Comparison of ENCODE assay signal across 1 cellular context in the genomic region with DNA sequence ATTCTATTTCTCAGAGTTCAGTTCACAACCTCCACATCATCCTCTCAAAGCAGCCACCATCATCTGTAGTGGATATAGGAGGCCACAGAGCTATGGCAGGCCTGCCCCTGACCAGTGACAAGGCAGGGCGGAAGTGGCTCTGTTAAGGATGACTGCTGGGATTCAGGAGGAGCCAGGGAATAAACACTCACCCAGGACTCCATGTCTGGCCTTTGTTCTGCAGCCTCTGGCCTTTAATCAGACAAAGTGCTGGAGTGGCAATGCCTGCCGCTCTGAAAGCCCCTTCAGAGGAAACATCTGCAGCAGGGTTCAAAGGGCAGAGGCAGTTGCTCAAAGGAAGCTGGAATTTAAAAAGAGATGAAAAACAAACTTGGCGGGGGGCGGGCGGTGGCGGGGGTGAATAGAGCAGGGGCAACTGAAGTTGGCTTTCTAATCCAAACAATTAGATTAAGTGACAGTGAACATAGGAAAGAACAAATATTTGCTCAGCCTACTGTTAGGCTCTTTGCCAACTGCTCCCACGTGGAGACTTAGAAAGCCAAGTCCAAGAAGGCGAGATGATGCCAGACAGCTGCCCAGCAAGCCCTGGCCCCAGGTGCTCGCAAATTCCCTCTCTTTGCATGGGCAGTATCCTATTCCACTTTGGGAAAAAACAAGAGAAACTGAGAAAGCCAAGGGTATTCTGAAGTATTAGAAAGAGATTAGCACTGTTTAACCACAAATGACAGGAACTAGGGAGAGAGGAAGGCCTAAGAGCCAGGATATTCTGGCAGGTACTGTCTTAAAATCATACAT.
TF ChIP-seq lines count a peak whose summit lies in the region.

No MANE protein-coding gene starts in this region.

TF ChIP-seq in K562, 482 proteins besides CTCF, POLR2A, EP300 and RAD21 (continued from another document and continues in another):
- TF ChIP-seq, protein P1, sequence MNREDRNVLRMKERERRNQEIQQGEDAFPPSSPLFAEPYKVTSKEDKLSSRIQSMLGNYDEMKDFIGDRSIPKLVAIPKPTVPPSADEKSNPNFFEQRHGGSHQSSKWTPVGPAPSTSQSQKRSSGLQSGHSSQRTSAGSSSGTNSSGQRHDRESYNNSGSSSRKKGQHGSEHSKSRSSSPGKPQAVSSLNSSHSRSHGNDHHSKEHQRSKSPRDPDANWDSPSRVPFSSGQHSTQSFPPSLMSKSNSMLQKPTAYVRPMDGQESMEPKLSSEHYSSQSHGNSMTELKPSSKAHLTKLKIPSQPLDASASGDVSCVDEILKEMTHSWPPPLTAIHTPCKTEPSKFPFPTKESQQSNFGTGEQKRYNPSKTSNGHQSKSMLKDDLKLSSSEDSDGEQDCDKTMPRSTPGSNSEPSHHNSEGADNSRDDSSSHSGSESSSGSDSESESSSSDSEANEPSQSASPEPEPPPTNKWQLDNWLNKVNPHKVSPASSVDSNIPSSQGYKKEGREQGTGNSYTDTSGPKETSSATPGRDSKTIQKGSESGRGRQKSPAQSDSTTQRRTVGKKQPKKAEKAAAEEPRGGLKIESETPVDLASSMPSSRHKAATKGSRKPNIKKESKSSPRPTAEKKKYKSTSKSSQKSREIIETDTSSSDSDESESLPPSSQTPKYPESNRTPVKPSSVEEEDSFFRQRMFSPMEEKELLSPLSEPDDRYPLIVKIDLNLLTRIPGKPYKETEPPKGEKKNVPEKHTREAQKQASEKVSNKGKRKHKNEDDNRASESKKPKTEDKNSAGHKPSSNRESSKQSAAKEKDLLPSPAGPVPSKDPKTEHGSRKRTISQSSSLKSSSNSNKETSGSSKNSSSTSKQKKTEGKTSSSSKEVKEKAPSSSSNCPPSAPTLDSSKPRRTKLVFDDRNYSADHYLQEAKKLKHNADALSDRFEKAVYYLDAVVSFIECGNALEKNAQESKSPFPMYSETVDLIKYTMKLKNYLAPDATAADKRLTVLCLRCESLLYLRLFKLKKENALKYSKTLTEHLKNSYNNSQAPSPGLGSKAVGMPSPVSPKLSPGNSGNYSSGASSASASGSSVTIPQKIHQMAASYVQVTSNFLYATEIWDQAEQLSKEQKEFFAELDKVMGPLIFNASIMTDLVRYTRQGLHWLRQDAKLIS (CRISPR knock-in tag; IDR thresholded peaks at IDR 0.05), result no peak
- TF ChIP-seq CCAR2 (IDR thresholded peaks at IDR 0.05; ENCODE audit: low read depth, low read length) (no peak), ELF1 (tag; IDR thresholded peaks at IDR 0.05) (0 out of 2 replicates have a peak, but pooled peaks have one; percentile 43), MECOM (CRISPR knock-in tag; IDR thresholded peaks at IDR 0.05) (no peak), POLR3A (IDR thresholded peaks at IDR 0.05; ENCODE audit: borderline replicate concordance, extremely low read depth, insufficient read depth, insufficient read length) (no peak), ZNF668 (CRISPR knock-in tag; IDR thresholded peaks at IDR 0.05) (no peak), NUFIP1 (IDR thresholded peaks at IDR 0.05; ENCODE audit: partially characterized antibody) (no peak), HDAC3 (IDR thresholded peaks at IDR 0.05; ENCODE audit: borderline replicate concordance, partially characterized antibody) (peak; percentile 4), POLR3G (IDR thresholded peaks at IDR 0.05; ENCODE audit: extremely low read depth, insufficient read length, insufficient replicate concordance) (no peak), ZKSCAN8 (CRISPR knock-in tag; IDR thresholded peaks at IDR 0.05) (no peak), GTF2F1 (IDR thresholded peaks at IDR 0.05; ENCODE audit: low read depth, low read length) (no peak)
- TF ChIP-seq, protein P2, sequence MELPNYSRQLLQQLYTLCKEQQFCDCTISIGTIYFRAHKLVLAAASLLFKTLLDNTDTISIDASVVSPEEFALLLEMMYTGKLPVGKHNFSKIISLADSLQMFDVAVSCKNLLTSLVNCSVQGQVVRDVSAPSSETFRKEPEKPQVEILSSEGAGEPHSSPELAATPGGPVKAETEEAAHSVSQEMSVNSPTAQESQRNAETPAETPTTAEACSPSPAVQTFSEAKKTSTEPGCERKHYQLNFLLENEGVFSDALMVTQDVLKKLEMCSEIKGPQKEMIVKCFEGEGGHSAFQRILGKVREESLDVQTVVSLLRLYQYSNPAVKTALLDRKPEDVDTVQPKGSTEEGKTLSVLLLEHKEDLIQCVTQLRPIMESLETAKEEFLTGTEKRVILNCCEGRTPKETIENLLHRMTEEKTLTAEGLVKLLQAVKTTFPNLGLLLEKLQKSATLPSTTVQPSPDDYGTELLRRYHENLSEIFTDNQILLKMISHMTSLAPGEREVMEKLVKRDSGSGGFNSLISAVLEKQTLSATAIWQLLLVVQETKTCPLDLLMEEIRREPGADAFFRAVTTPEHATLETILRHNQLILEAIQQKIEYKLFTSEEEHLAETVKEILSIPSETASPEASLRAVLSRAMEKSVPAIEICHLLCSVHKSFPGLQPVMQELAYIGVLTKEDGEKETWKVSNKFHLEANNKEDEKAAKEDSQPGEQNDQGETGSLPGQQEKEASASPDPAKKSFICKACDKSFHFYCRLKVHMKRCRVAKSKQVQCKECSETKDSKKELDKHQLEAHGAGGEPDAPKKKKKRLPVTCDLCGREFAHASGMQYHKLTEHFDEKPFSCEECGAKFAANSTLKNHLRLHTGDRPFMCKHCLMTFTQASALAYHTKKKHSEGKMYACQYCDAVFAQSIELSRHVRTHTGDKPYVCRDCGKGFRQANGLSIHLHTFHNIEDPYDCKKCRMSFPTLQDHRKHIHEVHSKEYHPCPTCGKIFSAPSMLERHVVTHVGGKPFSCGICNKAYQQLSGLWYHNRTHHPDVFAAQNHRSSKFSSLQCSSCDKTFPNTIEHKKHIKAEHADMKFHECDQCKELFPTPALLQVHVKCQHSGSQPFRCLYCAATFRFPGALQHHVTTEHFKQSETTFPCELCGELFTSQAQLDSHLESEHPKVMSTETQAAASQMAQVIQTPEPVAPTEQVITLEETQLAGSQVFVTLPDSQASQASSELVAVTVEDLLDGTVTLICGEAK (IDR thresholded peaks at IDR 0.05), result no peak
- TF ChIP-seq, protein P2 (CRISPR knock-in tag; IDR thresholded peaks at IDR 0.05), result no peak
- TF ChIP-seq, protein P3, sequence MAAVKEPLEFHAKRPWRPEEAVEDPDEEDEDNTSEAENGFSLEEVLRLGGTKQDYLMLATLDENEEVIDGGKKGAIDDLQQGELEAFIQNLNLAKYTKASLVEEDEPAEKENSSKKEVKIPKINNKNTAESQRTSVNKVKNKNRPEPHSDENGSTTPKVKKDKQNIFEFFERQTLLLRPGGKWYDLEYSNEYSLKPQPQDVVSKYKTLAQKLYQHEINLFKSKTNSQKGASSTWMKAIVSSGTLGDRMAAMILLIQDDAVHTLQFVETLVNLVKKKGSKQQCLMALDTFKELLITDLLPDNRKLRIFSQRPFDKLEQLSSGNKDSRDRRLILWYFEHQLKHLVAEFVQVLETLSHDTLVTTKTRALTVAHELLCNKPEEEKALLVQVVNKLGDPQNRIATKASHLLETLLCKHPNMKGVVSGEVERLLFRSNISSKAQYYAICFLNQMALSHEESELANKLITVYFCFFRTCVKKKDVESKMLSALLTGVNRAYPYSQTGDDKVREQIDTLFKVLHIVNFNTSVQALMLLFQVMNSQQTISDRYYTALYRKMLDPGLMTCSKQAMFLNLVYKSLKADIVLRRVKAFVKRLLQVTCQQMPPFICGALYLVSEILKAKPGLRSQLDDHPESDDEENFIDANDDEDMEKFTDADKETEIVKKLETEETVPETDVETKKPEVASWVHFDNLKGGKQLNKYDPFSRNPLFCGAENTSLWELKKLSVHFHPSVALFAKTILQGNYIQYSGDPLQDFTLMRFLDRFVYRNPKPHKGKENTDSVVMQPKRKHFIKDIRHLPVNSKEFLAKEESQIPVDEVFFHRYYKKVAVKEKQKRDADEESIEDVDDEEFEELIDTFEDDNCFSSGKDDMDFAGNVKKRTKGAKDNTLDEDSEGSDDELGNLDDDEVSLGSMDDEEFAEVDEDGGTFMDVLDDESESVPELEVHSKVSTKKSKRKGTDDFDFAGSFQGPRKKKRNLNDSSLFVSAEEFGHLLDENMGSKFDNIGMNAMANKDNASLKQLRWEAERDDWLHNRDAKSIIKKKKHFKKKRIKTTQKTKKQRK (IDR thresholded peaks at IDR 0.05; ENCODE audit: borderline replicate concordance, low read depth, low read length), result no peak
- TF ChIP-seq, protein P4, sequence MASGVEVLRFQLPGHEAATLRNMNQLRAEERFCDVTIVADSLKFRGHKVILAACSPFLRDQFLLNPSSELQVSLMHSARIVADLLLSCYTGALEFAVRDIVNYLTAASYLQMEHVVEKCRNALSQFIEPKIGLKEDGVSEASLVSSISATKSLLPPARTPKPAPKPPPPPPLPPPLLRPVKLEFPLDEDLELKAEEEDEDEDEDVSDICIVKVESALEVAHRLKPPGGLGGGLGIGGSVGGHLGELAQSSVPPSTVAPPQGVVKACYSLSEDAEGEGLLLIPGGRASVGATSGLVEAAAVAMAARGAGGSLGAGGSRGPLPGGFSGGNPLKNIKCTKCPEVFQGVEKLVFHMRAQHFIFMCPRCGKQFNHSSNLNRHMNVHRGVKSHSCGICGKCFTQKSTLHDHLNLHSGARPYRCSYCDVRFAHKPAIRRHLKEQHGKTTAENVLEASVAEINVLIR (CRISPR knock-in tag; IDR thresholded peaks at IDR 0.05), result no peak
- TF ChIP-seq, protein P5, sequence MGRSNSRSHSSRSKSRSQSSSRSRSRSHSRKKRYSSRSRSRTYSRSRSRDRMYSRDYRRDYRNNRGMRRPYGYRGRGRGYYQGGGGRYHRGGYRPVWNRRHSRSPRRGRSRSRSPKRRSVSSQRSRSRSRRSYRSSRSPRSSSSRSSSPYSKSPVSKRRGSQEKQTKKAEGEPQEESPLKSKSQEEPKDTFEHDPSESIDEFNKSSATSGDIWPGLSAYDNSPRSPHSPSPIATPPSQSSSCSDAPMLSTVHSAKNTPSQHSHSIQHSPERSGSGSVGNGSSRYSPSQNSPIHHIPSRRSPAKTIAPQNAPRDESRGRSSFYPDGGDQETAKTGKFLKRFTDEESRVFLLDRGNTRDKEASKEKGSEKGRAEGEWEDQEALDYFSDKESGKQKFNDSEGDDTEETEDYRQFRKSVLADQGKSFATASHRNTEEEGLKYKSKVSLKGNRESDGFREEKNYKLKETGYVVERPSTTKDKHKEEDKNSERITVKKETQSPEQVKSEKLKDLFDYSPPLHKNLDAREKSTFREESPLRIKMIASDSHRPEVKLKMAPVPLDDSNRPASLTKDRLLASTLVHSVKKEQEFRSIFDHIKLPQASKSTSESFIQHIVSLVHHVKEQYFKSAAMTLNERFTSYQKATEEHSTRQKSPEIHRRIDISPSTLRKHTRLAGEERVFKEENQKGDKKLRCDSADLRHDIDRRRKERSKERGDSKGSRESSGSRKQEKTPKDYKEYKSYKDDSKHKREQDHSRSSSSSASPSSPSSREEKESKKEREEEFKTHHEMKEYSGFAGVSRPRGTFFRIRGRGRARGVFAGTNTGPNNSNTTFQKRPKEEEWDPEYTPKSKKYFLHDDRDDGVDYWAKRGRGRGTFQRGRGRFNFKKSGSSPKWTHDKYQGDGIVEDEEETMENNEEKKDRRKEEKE (IDR thresholded peaks at IDR 0.05; ENCODE audit: borderline replicate concordance in 1 of 2, control insufficient read depth in 1 of 2, low read depth in 2 of 2, low read length in 1 of 2), result no peak
- TF ChIP-seq, protein P6, sequence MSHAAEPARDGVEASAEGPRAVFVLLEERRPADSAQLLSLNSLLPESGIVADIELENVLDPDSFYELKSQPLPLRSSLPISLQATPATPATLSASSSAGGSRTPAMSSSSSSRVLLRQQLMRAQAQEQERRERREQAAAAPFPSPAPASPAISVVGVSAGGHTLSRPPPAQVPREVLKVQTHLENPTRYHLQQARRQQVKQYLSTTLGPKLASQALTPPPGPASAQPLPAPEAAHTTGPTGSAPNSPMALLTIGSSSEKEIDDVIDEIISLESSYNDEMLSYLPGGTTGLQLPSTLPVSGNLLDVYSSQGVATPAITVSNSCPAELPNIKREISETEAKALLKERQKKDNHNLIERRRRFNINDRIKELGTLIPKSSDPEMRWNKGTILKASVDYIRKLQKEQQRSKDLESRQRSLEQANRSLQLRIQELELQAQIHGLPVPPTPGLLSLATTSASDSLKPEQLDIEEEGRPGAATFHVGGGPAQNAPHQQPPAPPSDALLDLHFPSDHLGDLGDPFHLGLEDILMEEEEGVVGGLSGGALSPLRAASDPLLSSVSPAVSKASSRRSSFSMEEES (CRISPR knock-in tag; IDR thresholded peaks at IDR 0.05), result no peak
